ENCODE assay signal across 1 cellular context in the genomic region with DNA sequence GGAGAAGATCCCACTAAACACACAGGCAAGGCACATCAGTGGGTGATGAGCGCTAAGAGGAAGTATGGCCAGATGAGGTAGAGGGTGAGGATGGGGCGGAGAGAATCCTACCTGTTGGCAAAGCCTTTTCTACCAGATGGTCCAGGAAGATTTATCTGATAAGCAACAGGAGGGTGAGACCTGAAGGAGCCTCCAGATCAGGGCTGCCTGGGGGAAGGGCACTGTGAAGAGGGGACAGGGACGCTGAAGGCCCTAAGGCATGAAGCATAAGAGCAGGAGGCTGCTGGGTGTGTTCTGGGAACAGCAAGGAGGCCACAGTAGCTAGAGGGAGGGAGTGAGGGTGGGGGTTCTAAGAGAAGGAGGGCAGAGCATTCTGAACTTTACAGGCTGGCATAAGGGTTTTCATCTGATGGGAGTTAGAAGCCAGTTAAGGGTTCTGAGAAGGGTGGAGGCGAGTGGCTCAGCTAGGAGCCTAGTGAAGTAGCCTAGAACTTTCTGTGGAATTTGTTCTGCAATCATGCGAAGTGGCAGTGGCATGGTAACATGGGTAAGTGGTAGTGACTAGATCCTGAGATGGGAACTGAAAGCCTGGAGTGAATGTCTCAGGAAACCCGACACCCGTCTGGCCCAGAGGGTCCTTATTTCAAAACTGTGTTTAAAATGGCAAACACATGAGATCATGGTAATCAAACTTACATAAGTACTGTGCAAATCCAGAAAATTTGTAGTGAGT.
TF ChIP-seq lines count a peak whose summit lies in the region.

No MANE protein-coding gene starts in this region.

TF ChIP-seq in GM23338, 12 proteins besides CTCF, POLR2A, EP300 and RAD21 (continued from another document):
- TF ChIP-seq ZNF462 (CRISPR knock-in tag; IDR thresholded peaks at IDR 0.05) (no peak), POLR2AphosphoS5 (IDR thresholded peaks at IDR 0.05; ENCODE audit: low read depth) (no peak), ZNF114 (CRISPR knock-in tag; IDR thresholded peaks at IDR 0.05) (no peak), CREB1 (CRISPR knock-in tag; IDR thresholded peaks at IDR 0.05; ENCODE audit: low read depth) (no peak), JUNB (IDR thresholded peaks at IDR 0.05; ENCODE audit: unreplicated experiment) (no peak), ETS1 (IDR thresholded peaks at IDR 0.05) (no peak), EZH2 (IDR thresholded peaks at IDR 0.05; ENCODE audit: low read depth, unreplicated experiment) (no peak), REST (IDR thresholded peaks at IDR 0.05; ENCODE audit: unreplicated experiment) (no peak)
